8 cellular contexts compared by ENCODE assay signal in the genomic region with DNA sequence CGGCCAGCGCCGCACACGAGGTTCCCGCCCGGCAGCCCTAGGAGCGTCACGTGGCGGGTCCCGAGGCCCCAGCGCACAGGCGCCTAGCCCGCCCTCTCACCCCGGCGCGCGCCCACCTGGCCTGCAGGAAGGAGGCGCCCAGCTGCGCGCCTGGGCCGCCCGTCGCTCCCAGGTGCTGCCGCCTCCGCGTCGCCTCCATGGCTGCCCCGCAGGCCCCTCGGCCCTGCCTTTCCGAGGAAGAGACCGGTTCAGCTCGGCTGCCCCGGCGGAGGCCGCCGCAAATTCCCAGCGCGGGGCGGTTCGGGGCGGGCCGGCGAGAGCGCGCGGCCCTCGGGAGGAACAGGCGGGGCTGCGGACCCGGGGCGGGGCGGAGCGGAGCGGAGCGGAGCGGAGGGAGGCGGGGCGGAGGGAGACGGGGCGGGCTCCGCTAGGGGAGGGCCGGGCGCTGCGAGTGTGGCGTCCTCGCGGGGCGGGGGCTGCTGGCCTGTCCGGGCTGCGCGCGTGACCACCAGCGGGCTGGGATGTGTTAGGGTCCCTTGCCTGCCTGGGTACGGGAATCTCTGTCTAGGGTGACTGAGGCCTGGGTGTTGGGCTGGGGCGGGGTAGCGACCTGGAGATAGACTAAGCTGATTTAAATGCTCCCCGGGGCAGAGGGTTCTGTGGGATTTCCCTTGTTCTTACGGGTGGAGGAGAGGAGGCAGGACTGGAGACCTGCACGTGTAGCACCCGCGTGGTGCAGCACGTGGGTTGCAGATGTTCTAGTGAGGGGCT. TPM values are rescaled to one million over a fixed set of nuclear protein-coding genes. Genes with fewer than 3 reads are reported as not detected.
DNase-seq lines count a peak whose midpoint lies in the region; ATAC-seq and TF ChIP-seq lines count a peak whose summit lies in the region.

CLN6 (minus strand) TSS at position 343 of the 771 bp plus-strand sequence; CDS start at position 199, 144 bp downstream.

- no peaks in the 10 kb centered on the region for H3K9me3 ChIP-seq in T-helper 17 cell (ENCODE audit: control insufficient read depth, low read length, poor library complexity, severe bottlenecking)

- in situ Hi-C loops in GM13977 (cut with MboI; ENCODE audit: low pct_unique_long_range_greater_than_20kb, low sequenced_read_pairs, unreplicated experiment): no loop called here

- ATAC-seq in HG02759 (IDR thresholded peaks at IDR 0.05; ENCODE audit: unreplicated experiment) (peak; percentile 83), T-helper 17 cell (peak; percentile 87), left ventricle myocardium superior (peak; percentile 98)

- no peaks in the 10 kb centered on the region for H3K4me1 ChIP-seq in urinary bladder (ENCODE audit: insufficient read depth)

- H3K36me3 ChIP-seq in urinary bladder (ENCODE audit: insufficient read depth): no peaks in the 10 kb centered on the region

- DNase-seq in GM13977 (ENCODE audit: low spot score) (peak; percentile 95), NCI-H1417 (lab: John Stamatoyannopoulos, UW) (peak; percentile 79 to 99 (median 95)), T-helper 17 cell (peak; percentile 64 to 83 (median 73)), amygdala (lab: John Stamatoyannopoulos, UW) (peak in 53 of 56 donors; percentile 28 to 90 (median 81)), left ventricle myocardium superior (peak; percentile 90), pulmonary artery endothelial cell (ENCODE audit: low read depth, low spot score) (no peak)

- peak within 1 kb of the TSS; percentile 76 for H3K4me3 ChIP-seq in urinary bladder (ENCODE audit: low read depth, low read length)

- intact Hi-C loops in left ventricle myocardium superior (cut with micrococcal nuclease): no loop called here

- peaks cover 10% of the 10 kb centered on the region for H3K27me3 Mint-ChIP-seq in T-helper 17 cell

- no peaks in the 10 kb centered on the region for H3K36me3 Mint-ChIP-seq in T-helper 17 cell (ENCODE audit: low read depth)

- TF ChIP-seq CTCF in GM13977 (IDR thresholded peaks at IDR 0.05; ENCODE audit: extremely low read depth, insufficient read depth, missing control alignments): no peak

- H3K4me1 Mint-ChIP-seq in T-helper 17 cell: peaks cover 24% of the 10 kb centered on the region

- WGBS in urinary bladder: under 1% methylated on average over 82 of the region's 82 CpGs

- peak within 1 kb of the TSS; percentile 95 for H3K27ac Mint-ChIP-seq in T-helper 17 cell

- H3K4me3 Mint-ChIP-seq in T-helper 17 cell: peak within 1 kb of the TSS; percentile 98

- H3K27ac ChIP-seq in urinary bladder (ENCODE audit: low read depth): peak within 1 kb of the TSS; percentile 72

RNA-seq across cellular contexts. Expression of gene CLN6, which starts in this region (rescaled TPM):
- 10 to 100 TPM; 14.3 to 14.6 TPM for total RNA-seq in T-helper 17 cell
- total RNA-seq in left ventricle myocardium superior: 9.9 TPM
- 13.2 and 16.6 TPM in 2 replicates for total RNA-seq in pulmonary artery endothelial cell
- total RNA-seq in urinary bladder: 17.3 TPM
- polyA plus RNA-seq in urinary bladder: 22.0 TPM
